In the genomic region with DNA sequence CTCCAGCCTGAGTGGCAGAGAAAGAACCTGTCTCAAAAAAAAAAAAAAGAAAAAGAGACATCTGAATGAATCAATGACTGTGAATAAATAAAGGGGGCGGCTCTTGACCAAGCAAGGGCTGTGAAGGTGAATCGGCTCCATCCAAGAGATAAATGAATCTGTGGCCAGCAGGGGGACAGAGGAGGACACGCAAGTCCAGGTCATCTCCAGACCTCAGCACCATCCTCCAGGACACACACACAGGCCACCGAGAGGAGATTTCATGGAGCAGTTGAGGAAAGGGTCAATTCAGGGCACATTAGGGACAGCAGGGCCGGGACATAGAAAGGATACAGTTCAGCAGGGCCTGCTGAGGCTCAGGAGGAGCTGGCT, we compare ENCODE assay signal across 29 cellular contexts. TPM values are rescaled to one million over a fixed set of nuclear protein-coding genes. Genes with fewer than 3 reads are reported as not detected.
DNase-seq lines count a peak whose midpoint lies in the region; ATAC-seq, FAIRE-seq and TF ChIP-seq lines count a peak whose summit lies in the region.
"Had no signal": no experiment of that assay in that cellular context is flagged by ENCODE, and none has a peak within 500 bp of the region (broad histone marks: within the 10 kb centered on the region; RNA-seq: fewer than 3 reads in every experiment).

No MANE protein-coding gene starts in this region.

- TF ChIP-seq RAD21 in HepG2 (CRISPR knock-in tag; IDR thresholded peaks at IDR 0.05) = no peak

- no peak for TF ChIP-seq POLR2A in HepG2 (IDR thresholded peaks at IDR 0.05; ENCODE audit: insufficient read depth in 1 of 2, low read depth in 2 of 2, low read length in 2 of 2)

- H3K27me3 ChIP-seq in HepG2 (ENCODE audit: control insufficient read depth in 1 of 2, insufficient read depth in 2 of 2, low read length in 2 of 2) (no peaks in the 10 kb centered on the region), SJCRH30 (no peaks in the 10 kb centered on the region), MG63 (no peaks in the 10 kb centered on the region)
- H3K27me3 ChIP-seq: body of pancreas, colonic mucosa had no signal

- CTCF ChIA-PET in HepG2 (lab: Yijun Ruan, JAX; ENCODE audit: low intra/inter-chr PET ratio, low total read pairs) = interaction anchor here (1.6 kb wide), 1 partner anchor 34 kb away, joined by 10 read pairs; no protein-coding TSS in a partner anchor

- peak; percentile 85 for ATAC-seq in HepG2
- ATAC-seq: activated naive CD8-positive, alpha-beta T cell treated with anti-CD3 and anti-CD28 coated beads, Interleukin-2, amount 50 U/mL, for 24 hours; body of pancreas; naive thymus-derived CD8-positive, alpha-beta T cell; stimulated activated naive B cell treated with anti-CD40 and anti-IgM and Interleukin-4, amounts not matched to agents 10 μg/mL and 1 μg/mL and 100 μg/mL, for 72 hours had no signal

- intact Hi-C loops in HepG2 (cut with micrococcal nuclease; ENCODE audit: unreplicated experiment) = no loop called here

- in situ Hi-C loops in HepG2 (cut with HindIII; ENCODE audit: extremely low pct_ligation_motif_present, low pct_unique_long_range_greater_than_20kb) = no loop called here

- H3K4me1 ChIP-seq in HepG2 (ENCODE audit: insufficient read depth, low read length) (peaks cover 17% of the 10 kb centered on the region), SJCRH30 (no peaks in the 10 kb centered on the region)
- H3K4me1 ChIP-seq: body of pancreas, colonic mucosa, parathyroid adenoma had no signal

- H3K9ac ChIP-seq in HepG2 (ENCODE audit: insufficient read depth, low read depth, low read length) = no peak overlapping the region
- H3K9ac ChIP-seq: parathyroid adenoma had no signal

- TF ChIP-seq CTCF in AG09309 (IDR thresholded peaks at IDR 0.05; ENCODE audit: control insufficient read depth, insufficient read depth, low read depth, low read length, missing control alignments) (peak; percentile 16), cardiac fibroblast (IDR thresholded peaks at IDR 0.05; ENCODE audit: low read depth, low read length) (peak; percentile 12), HepG2 (CRISPR knock-in tag; IDR thresholded peaks at IDR 0.05) (peak; percentile 43)

- TF ChIP-seq EP300 in HepG2 (IDR thresholded peaks at IDR 0.05; ENCODE audit: low read depth in 2 of 2, low read length in 2 of 2) (no peak), HepG2 (CRISPR knock-in tag; IDR thresholded peaks at IDR 0.05; ENCODE audit: borderline replicate concordance) (no peak)

- DNase-seq in AG09309 (ENCODE audit: low read depth) (no peak), HT-29 (ENCODE audit: low spot score) (peak; percentile 23), cardiac fibroblast (ENCODE audit: low read depth in 2 of 2) (no peak), HepG2 (ENCODE audit: low spot score) (peak; percentile 36), SJCRH30 (no peak), NCI-H1417 treated with DMSO at 0.1 percent for 48 hours (lab: John Stamatoyannopoulos, UW) (no peak), NCI-H1048 (lab: John Stamatoyannopoulos, UW) (no peak), MG63 (no peak)
- DNase-seq: ACHN; activated CD4-positive, alpha-beta T cell treated with anti-CD3 and anti-CD28 coated beads, Interleukin-2, amount 50 U/mL, for 1 hour; activated naive CD8-positive, alpha-beta T cell treated with anti-CD3 and anti-CD28 coated beads, Interleukin-2, amount 50 U/mL, for 24 hours; body of pancreas; CD4-positive, CD25-positive, alpha-beta regulatory T cell; colonic mucosa; GOT3; hypothalamus; Kasumi-1; naive thymus-derived CD8-positive, alpha-beta T cell; NCI-H1105; NCI-H524 treated with DMSO at 0.1 percent for 48 hours; Right ventricle myocardium superior; stimulated activated CD4-positive, alpha-beta T cell treated with anti-CD3 and anti-CD28 coated beads, Interleukin-1b, Interleukin-23, amount 100 ng/mL, for 48 hours; stimulated activated naive B cell treated with anti-CD40 and anti-IgM and Interleukin-4, amounts not matched to agents 10 μg/mL and 1 μg/mL and 100 μg/mL, for 72 hours; T-helper 1 cell had no signal

- H3K27ac ChIP-seq in HepG2 (ENCODE audit: extremely low read length, insufficient read depth, low read length) (no peak overlapping the region), SJCRH30 (no peak overlapping the region)
- H3K27ac ChIP-seq: body of pancreas, colonic mucosa, parathyroid adenoma, thoracic aorta had no signal

- no peaks in the 10 kb centered on the region for H4K20me1 ChIP-seq in HepG2 (ENCODE audit: insufficient read depth, low read length)

- BruUV-seq in HepG2 (replicated peaks; lab: Mats Ljungman, UMichigan) = no TSS peak

- no peaks in the 10 kb centered on the region for H3K79me2 ChIP-seq in HepG2 (ENCODE audit: insufficient read depth, low read length)
- H3K79me2 ChIP-seq: parathyroid adenoma had no signal

- no peak overlapping the region for H3K4me2 ChIP-seq in HepG2 (ENCODE audit: low read depth, low read length)

- H3K36me3 ChIP-seq in HepG2 (replicated peaks in 1 of 2; ENCODE audit: control insufficient read depth in 1 of 2, insufficient read depth in 2 of 2, low read length in 2 of 2) (no peaks in the 10 kb centered on the region), SJCRH30 (peaks cover 2% of the 10 kb centered on the region; the same call in 1 of the 2 replicates), MG63 (no peaks in the 10 kb centered on the region; the same call in 1 of the 2 replicates)
- H3K36me3 ChIP-seq: colonic mucosa, thoracic aorta had no signal

- H3K9me3 ChIP-seq in HepG2 (ENCODE audit: low read length) (no peaks in the 10 kb centered on the region), SJCRH30 (replicated peaks) (no peaks in the 10 kb centered on the region), MG63 (0 out of 2 replicates have a peak, but pooled peaks cover 2% of the 10 kb centered on the region)
- H3K9me3 ChIP-seq: body of pancreas, colonic mucosa, thoracic aorta had no signal

- H3K4me3 ChIP-seq in AG09309 (ENCODE audit: control insufficient read depth, low read depth, low read length) (no peak overlapping the region), cardiac fibroblast (replicated peaks in 1 of 2; ENCODE audit: low read depth in 2 of 2, low read length in 2 of 2) (no peak overlapping the region), HepG2 (replicated peaks in 1 of 3; ENCODE audit: insufficient read depth in 1 of 3, low read depth in 2 of 3, low read length in 3 of 3) (no peak overlapping the region), SJCRH30 (no peak overlapping the region), MG63 (no peak overlapping the region)
- H3K4me3 ChIP-seq: body of pancreas, colonic mucosa, thoracic aorta had no signal

- no peak for FAIRE-seq in HepG2 (lab: Jason Lieb, UNC)
- FAIRE-seq: GM19239, HTR-8/SVneo, kidney had no signal

- H2AFZ ChIP-seq in HepG2 (ENCODE audit: low read length) = no peak overlapping the region
- H2AFZ ChIP-seq: parathyroid adenoma had no signal

- POLR2A ChIA-PET in HepG2 (lab: Yijun Ruan, JAX) = no interaction called here

- WGBS in HepG2 (ENCODE audit: low lambda C conversion rate) = 38% methylated on average over 4 of the region's 5 CpGs

TF ChIP-seq in HepG2, 621 proteins besides CTCF, POLR2A, EP300 and RAD21 (continues in another document):
- no peak for TF ChIP-seq CBX5 (CRISPR knock-in tag; IDR thresholded peaks at IDR 0.05; ENCODE audit: borderline replicate concordance)
- TF ChIP-seq USF2 (IDR thresholded peaks at IDR 0.05; ENCODE audit: low read depth, low read length) = no peak
- TF ChIP-seq USF2 (CRISPR knock-in tag; IDR thresholded peaks at IDR 0.05; ENCODE audit: borderline replicate concordance) = no peak
- TF ChIP-seq MIER3 (CRISPR knock-in tag; IDR thresholded peaks at IDR 0.05; ENCODE audit: borderline replicate concordance) = no peak
- no peak for TF ChIP-seq GABPB1 (CRISPR knock-in tag; IDR thresholded peaks at IDR 0.05)

RNA-seq across cellular contexts. Expression of gene TRPV4, which starts 21.6 kb away (rescaled TPM):
- total RNA-seq in HT-29 (2014; rRNA removed; shearing (Covaris generic)) = 0.05 TPM in 1 of 2 replicates, not detected in the other
- 0.35 and 0.66 TPM in 2 replicates for total RNA-seq in HepG2 (2016; rRNA removed; fragmentation: Illumina TruSeq; extraction: Trizol)
- total RNA-seq in HepG2 (2016; cell fraction: cytosol; rRNA removed; fragmentation: Illumina TruSeq; extraction: Trizol; ENCODE audit: low read depth) = 0.20 and 0.35 TPM in 2 replicates
- total RNA-seq in HepG2 (2016; cell fraction: insoluble cytoplasmic fraction; rRNA removed; fragmentation: Illumina TruSeq; extraction: Trizol) = 0.45 and 0.93 TPM in 2 replicates
- 0.83 and 1.0 TPM in 2 replicates for total RNA-seq in HepG2 (2016; cell fraction: membrane; rRNA removed; fragmentation: Illumina TruSeq; extraction: Trizol)
- 0.75 and 1.1 TPM in 2 replicates for total RNA-seq in HepG2 (2016; cell fraction: nucleus; rRNA removed; fragmentation: Illumina TruSeq; extraction: Trizol)
- polyA plus RNA-seq in HepG2 (2011; rRNA removed) = 4.7 and 5.6 TPM in 2 replicates
- 3.1 and 4.5 TPM in 2 replicates for polyA plus RNA-seq in HepG2 (2011; cell fraction: cytosol; rRNA removed)
- polyA plus RNA-seq in HepG2 (2011; cell fraction: nucleus; rRNA removed) = 7.9 and 11.8 TPM in 2 replicates
- 0.68 and 1.3 TPM in 2 replicates for polyA plus RNA-seq in HepG2 (2012)
- 0.67 and 0.84 TPM in 2 replicates for polyA plus RNA-seq in HepG2 (2016; cell fraction: cytosol; fragmentation: Illumina TruSeq; extraction: Trizol; ENCODE audit: low read depth)
- 0.52 and 0.71 TPM in 2 replicates for polyA plus RNA-seq in HepG2 (2016; cell fraction: insoluble cytoplasmic fraction; fragmentation: Illumina TruSeq; extraction: Trizol; ENCODE audit: low read depth)
- 1.1 and 1.2 TPM in 2 replicates for polyA plus RNA-seq in HepG2 (2016; cell fraction: membrane; fragmentation: Illumina TruSeq; extraction: Trizol; ENCODE audit: low read depth)
- 2.0 and 2.5 TPM in 2 replicates for polyA plus RNA-seq in HepG2 (2016; cell fraction: nucleus; fragmentation: Illumina TruSeq; extraction: Trizol; ENCODE audit: insufficient read depth, low read depth)
- 13.9 TPM in 1 of 2 replicates, not detected in the other for polyA minus RNA-seq in HepG2 (2011; rRNA and poly(A)+ RNA removed; ENCODE audit: low replicate concordance)
- polyA minus RNA-seq in HepG2 (2011; cell fraction: cytosol; rRNA and poly(A)+ RNA removed) = 3.2 and 3.3 TPM in 2 replicates
- polyA minus RNA-seq in HepG2 (2011; cell fraction: nucleus; rRNA and poly(A)+ RNA removed) = 4.0 and 4.6 TPM in 2 replicates
- total RNA-seq in SJCRH30 (2014; rRNA removed; shearing (Covaris generic)) = 2.4 and 2.9 TPM in 2 replicates
- total RNA-seq in MG63 (2014; rRNA removed; shearing (Covaris generic); ENCODE audit: low replicate concordance) = 0.20 and 1.1 TPM in 2 replicates
- total RNA-seq: CD4-positive, CD25-positive, alpha-beta regulatory T cell; naive thymus-derived CD8-positive, alpha-beta T cell had no signal
- polyA plus RNA-seq: CD4-positive, CD25-positive, alpha-beta regulatory T cell; naive thymus-derived CD8-positive, alpha-beta T cell had no signal

Comparison
In these comparisons a context has a peak if more than half of its experiments do, and no peak if none do; other contexts are left out.
1. DNase-seq: peak in HT-29 (single experiment) and HepG2 (single experiment); none in AG09309 (single experiment), cardiac fibroblast (0 of 2), SJCRH30 (0 of 2), NCI-H1417 treated with DMSO at 0.1 percent for 48 hours (single experiment), NCI-H1048 (single experiment) and MG63 (single experiment).
2. Peak in every context shown above with its lines, with median percentiles within 50 percentile points of each other: CTCF ChIP-seq.